9 cellular contexts compared by ENCODE assay signal in genomic region chr2:175004980-175005832, GRCh38. TPM values are rescaled to one million over a fixed set of nuclear protein-coding genes. Genes with fewer than 3 reads are reported as not detected.
DNase-seq lines count a peak whose midpoint lies in the region; ATAC-seq, FAIRE-seq and TF ChIP-seq lines count a peak whose summit lies in the region.
"Had no signal": no experiment of that assay in that cellular context is flagged by ENCODE, and none has a peak within 500 bp of the region (broad histone marks: within the 10 kb centered on the region; RNA-seq: fewer than 3 reads in every experiment).

Gene CHN1, minus strand, starts transcription at chr2:175005381. Its CDS starts 469 bp downstream, at chr2:175004912.

- H4K20me1 ChIP-seq in H1 (replicated peaks in 1 of 2; ENCODE audit: control insufficient read depth in 1 of 2, insufficient read depth in 2 of 2, low read length in 2 of 2) = peaks cover 0 to 3% of the 10 kb centered on the region in 2 experiments

- H3K14ac ChIP-seq in H1 (ENCODE audit: insufficient read length) = no peak within 1 kb of the TSS

- TF ChIP-seq POLR2A in H1 (IDR thresholded peaks at IDR 0.05; ENCODE audit: control extremely low read depth in 1 of 2, low read depth in 2 of 2, low read length in 2 of 2) = peak; percentile 69 to 86

- H2BK12ac ChIP-seq in H1 (ENCODE audit: low read depth, low read length) = peak within 1 kb of the TSS; percentile 55; the same call in 1 of the 2 replicates

- FAIRE-seq in H1 (lab: Jason Lieb, UNC) = no peak
- FAIRE-seq: G401.6 had no signal

- H2BK20ac ChIP-seq in H1 (ENCODE audit: low read length) = no peak within 1 kb of the TSS

- H3K56ac ChIP-seq in H1 (replicated peaks; ENCODE audit: insufficient read length, low read depth, low read length) = peak within 1 kb of the TSS; percentile 83
- peak within 1 kb of the TSS; percentile 94 for H3K56ac ChIP-seq in mesendoderm (ENCODE audit: low read length)

- peaks cover 8 to 43% of the 10 kb centered on the region in 2 experiments for H3K79me2 ChIP-seq in H1 (ENCODE audit: control insufficient read depth in 1 of 2, insufficient read depth in 2 of 2, low read length in 2 of 2)
- peaks cover 25% of the 10 kb centered on the region for H3K79me2 ChIP-seq in mesendoderm (ENCODE audit: control insufficient read depth, insufficient read depth, low read length)

- peak within 1 kb of the TSS; percentile 48 for H3K18ac ChIP-seq in H1 (ENCODE audit: extremely low read depth, low read length)
- peak within 1 kb of the TSS; percentile 99 for H3K18ac ChIP-seq in mesendoderm (ENCODE audit: low read length)

- WGBS in H1 (ENCODE audit: extremely low coverage in 1 of 2, insufficient coverage in 1 of 2, insufficient read length in 1 of 2, insufficient replicate concordance in 2 of 2, low coverage in 1 of 2, low lambda C conversion rate in 2 of 2, missing lambda C conversion rate in 1 of 2), 2 experiments = 1% methylated on average over 67 of the region's 92 CpGs; no CpG with 5 or more reads in 1 of the 2 experiments
- WGBS in mesendoderm (ENCODE audit: extremely low coverage, insufficient coverage, low lambda C conversion rate) = no CpG with 5 or more reads among the region's 92 CpGs

- peak within 1 kb of the TSS; percentile 49 for H4K91ac ChIP-seq in H1 (replicated peaks; ENCODE audit: insufficient read length, low read length)

- H2BK120ac ChIP-seq in H1 (replicated peaks; ENCODE audit: low read depth, low read length) (no peak within 1 kb of the TSS), mesendoderm (ENCODE audit: low read depth, low read length) (peak within 1 kb of the TSS; percentile 83)

- H4K8ac ChIP-seq in H1 (ENCODE audit: extremely low read depth, insufficient read depth, low read length) (peak within 1 kb of the TSS; percentile 94), mesendoderm (ENCODE audit: low read depth, low read length) (peak within 1 kb of the TSS; percentile 93)

- H2BK5ac ChIP-seq in H1 (ENCODE audit: low read depth, low read length) (peak within 1 kb of the TSS; percentile 29; the same call in 1 of the 2 replicates), mesendoderm (ENCODE audit: low read length) (no peak within 1 kb of the TSS)

- DNase-seq in NCI-H2029 (lab: John Stamatoyannopoulos, UW) = peak; percentile 81
- DNase-seq in NCI-H2029 treated with DMSO at 0.1 percent for 48 hours (lab: John Stamatoyannopoulos, UW) = no peak
- DNase-seq in NCI-H345 treated with DMSO at 0.1 percent for 48 hours (lab: John Stamatoyannopoulos, UW; ENCODE audit: unreplicated experiment) = peak; percentile 57
- peak; percentile 19 to 42 for DNase-seq in activated CD8-positive, alpha-beta memory T cell treated with anti-CD3 and anti-CD28 coated beads for 1 hour (ENCODE audit: extremely low read depth in 1 of 2, low read depth in 1 of 2)
- peak in 1 of 2 experiments; percentile 89 for DNase-seq in H1 (ENCODE audit: low read depth in 1 of 2, low spot score in 2 of 2)
- peak; percentile 90 for DNase-seq in mesendoderm
- DNase-seq in stimulated activated CD8-positive, alpha-beta memory T cell treated with anti-CD3 and anti-CD28 coated beads, Interleukin-12 subunit alpha, Interleukin-12 subunit beta, amount 100 ng/mL, for 24 hours (ENCODE audit: extremely low read depth) = peak; percentile 27

- H4K5ac ChIP-seq in H1 (ENCODE audit: insufficient read length, low read depth, low read length) (peak within 1 kb of the TSS; percentile 70), mesendoderm (ENCODE audit: low read length) (no peak within 1 kb of the TSS)

- no peak within 1 kb of the TSS for H3K4ac ChIP-seq in H1 (replicated peaks; ENCODE audit: insufficient read length, low read depth, low read length)
- H3K4ac ChIP-seq in mesendoderm (ENCODE audit: low read depth, low read length) = peak within 1 kb of the TSS; percentile 93

- H2BK15ac ChIP-seq in H1 (ENCODE audit: low read length) (no peak within 1 kb of the TSS; the same call in 1 of the 2 replicates), mesendoderm (replicated peaks; ENCODE audit: low read depth) (no peak within 1 kb of the TSS)

- peak within 1 kb of the TSS; percentile 47; the same call in 1 of the 2 replicates for H2AFZ ChIP-seq in H1 (ENCODE audit: low read length)

- H2AK5ac ChIP-seq in H1 (ENCODE audit: low read depth, low read length) (no peak within 1 kb of the TSS), mesendoderm (ENCODE audit: low read length) (no peak within 1 kb of the TSS)

- H3K27me3 ChIP-seq in H1 (replicated peaks in 1 of 4; ENCODE audit: control insufficient read depth in 3 of 4, extremely low read depth in 1 of 4, insufficient read depth in 3 of 4, low read length in 3 of 4) = no peaks in the 10 kb centered on the region
- no peaks in the 10 kb centered on the region for H3K27me3 ChIP-seq in mesendoderm (ENCODE audit: insufficient read depth, low read length, poor library complexity)

- H3K9me3 ChIP-seq in H1 (ENCODE audit: insufficient read depth in 2 of 2, low read depth in 1 of 2, low read length in 1 of 2) = no peaks in the 10 kb centered on the region

- TF ChIP-seq CTCF in H1 (IDR thresholded peaks at IDR 0.05; ENCODE audit: control extremely low read depth in 1 of 3, insufficient read depth in 1 of 3, low read depth in 1 of 3, low read length in 3 of 3) = no peak

- H3K4me2 ChIP-seq in H1 (ENCODE audit: insufficient read depth in 1 of 2, low read depth in 2 of 2, low read length in 2 of 2) (peak within 1 kb of the TSS; percentile 65 to 87), mesendoderm (ENCODE audit: low read length) (peak within 1 kb of the TSS; percentile 62)

- CTCF ChIA-PET in H1 (lab: Charles Lee; ENCODE audit: partially characterized antibody) = interaction anchor here (0.6 to 2.2 kb wide), 11 partner anchors 10 to 317 kb away, joined by 3 to 11 read pairs (median 3); no protein-coding TSS in a partner anchor

- H3K79me1 ChIP-seq in H1 (ENCODE audit: low read depth, low read length) (no peaks in the 10 kb centered on the region), mesendoderm (ENCODE audit: low read length) (peaks cover 7% of the 10 kb centered on the region)

- TF ChIP-seq EP300 in H1 (IDR thresholded peaks at IDR 0.05; ENCODE audit: borderline replicate concordance in 1 of 2, low read depth in 2 of 2, low read length in 2 of 2) = no peak

- peak within 1 kb of the TSS; percentile 74 to 77 (median 76) for H3K4me3 ChIP-seq in H1 (ENCODE audit: extremely low read depth in 1 of 4, insufficient read depth in 2 of 4, low read depth in 3 of 4, low read length in 4 of 4)
- peak within 1 kb of the TSS; percentile 71 for H3K4me3 ChIP-seq in mesendoderm (ENCODE audit: low read length)

- no peaks in the 10 kb centered on the region; the same call in 1 of the 2 replicates for H3K23me2 ChIP-seq in H1 (ENCODE audit: low read depth, low read length)

- H3K4me1 ChIP-seq in H1 (replicated peaks in 1 of 4; ENCODE audit: control insufficient read depth in 3 of 4, insufficient read depth in 4 of 4, low read length in 3 of 4) = peaks cover 0 to 17% (median 11%) of the 10 kb centered on the region in 4 experiments; a peak in 4 of 7 replicates
- no peaks in the 10 kb centered on the region for H3K4me1 ChIP-seq in mesendoderm (ENCODE audit: control insufficient read depth, low read depth, low read length)

- ATAC-seq in HG03025 (IDR thresholded peaks at IDR 0.05; ENCODE audit: low FRiP score, unreplicated experiment) = peak; percentile 69

- H3K9ac ChIP-seq in H1 (replicated peaks in 1 of 4; ENCODE audit: extremely low read depth in 1 of 4, low read depth in 3 of 4, low read length in 3 of 4) (peak within 1 kb of the TSS; percentile 66 to 92 (median 80)), mesendoderm (ENCODE audit: low read length) (peak within 1 kb of the TSS; percentile 81)

- H3K27ac ChIP-seq in H1 (ENCODE audit: low read depth, low read length) (peak within 1 kb of the TSS; percentile 81), mesendoderm (ENCODE audit: low read depth, low read length) (peak within 1 kb of the TSS; percentile 88)

- POLR2A ChIA-PET in H1 (lab: Charles Lee; ENCODE audit: partially characterized antibody) = interaction anchor here (0.6 to 2.0 kb wide), 20 partner anchors 8 to 274 kb away, joined by 3 to 14 read pairs (median 4); partner anchors contain the start of gene ATF2

- no peaks in the 10 kb centered on the region; a peak in 1 of 8 replicates for H3K36me3 ChIP-seq in H1 (ENCODE audit: control insufficient read depth in 2 of 4, insufficient read depth in 4 of 4, low read length in 3 of 4)
- no peaks in the 10 kb centered on the region for H3K36me3 ChIP-seq in mesendoderm (ENCODE audit: control insufficient read depth, insufficient read depth, low read length)

- TF ChIP-seq RAD21 in H1 (IDR thresholded peaks at IDR 0.05 in 1 of 2, conservative IDR thresholded peaks at IDR 0.05 in 1 of 2; ENCODE audit: low read depth in 2 of 2, low read length in 2 of 2) = no peak

- H3K23ac ChIP-seq in H1 (ENCODE audit: insufficient read length) = no peak within 1 kb of the TSS
- no peak within 1 kb of the TSS for H3K23ac ChIP-seq in mesendoderm (ENCODE audit: low read length)

TF ChIP-seq in H1, 55 proteins besides CTCF, POLR2A, EP300 and RAD21 (continues in another document):
- TF ChIP-seq NANOG (IDR thresholded peaks at IDR 0.05; ENCODE audit: insufficient read depth, low read depth, low read length, poor library complexity, severe bottlenecking) (no peak), CEBPB (IDR thresholded peaks at IDR 0.05; ENCODE audit: low read depth, low read length) (no peak), CHD2 (IDR thresholded peaks at IDR 0.05; ENCODE audit: low read length) (no peak), SRF (IDR thresholded peaks at IDR 0.05; ENCODE audit: low read depth, low read length) (no peak), BACH1 (IDR thresholded peaks at IDR 0.05; ENCODE audit: low read length) (0 out of 2 replicates have a peak, but pooled peaks have one; percentile 8), ASH2L (IDR thresholded peaks at IDR 0.05; ENCODE audit: low read length) (peak; percentile 99), EGR1 (IDR thresholded peaks at IDR 0.05; ENCODE audit: borderline replicate concordance, low read depth, low read length) (no peak), KDM4A (IDR thresholded peaks at IDR 0.05; ENCODE audit: low read depth, low read length, severe bottlenecking) (peak; percentile 74), SIN3A (conservative IDR thresholded peaks at IDR 0.05 in 1 of 2, IDR thresholded peaks at IDR 0.05 in 1 of 2; ENCODE audit: low read depth in 1 of 2, low read length in 2 of 2) (no peak; a peak in 2 of 4 replicates), RBBP5 (IDR thresholded peaks at IDR 0.05; ENCODE audit: borderline replicate concordance, low read depth, low read length) (peak; percentile 100)

RNA-seq across cellular contexts. Expression of gene CHN1, which starts in this region (rescaled TPM):
- total RNA-seq in H1 (2021; fragmentation: NEBNext Ultra II Directional; extraction: Animal tissue kit (Norgen Biotek cat#: 25700)) = 50.4 and 54.0 TPM in 2 replicates
- 27.5 and 65.7 TPM in 2 replicates for polyA plus RNA-seq in H1 (2011; rRNA removed)
- polyA plus RNA-seq in H1 (2011; cell fraction: cytosol; rRNA removed) = 58.1 TPM
- 29.0 TPM for polyA plus RNA-seq in H1 (2011; cell fraction: nucleus; rRNA removed)
- 45.3 to 77.3 TPM (median 55.9 TPM) in 4 replicates for polyA plus RNA-seq in H1 (2012, experiment 1 of 2)
- polyA plus RNA-seq in H1 (2012, experiment 2 of 2) = 4.8 TPM
- polyA plus RNA-seq in H1 (2013, experiment 1 of 2) = 24.2 TPM
- polyA plus RNA-seq in H1 (2013, experiment 2 of 2) = 24.6 TPM
- polyA minus RNA-seq in H1 (2011; rRNA and poly(A)+ RNA removed) = 80.3 and 138 TPM in 2 replicates
- 23.7 TPM for polyA minus RNA-seq in H1 (2011; cell fraction: cytosol; rRNA and poly(A)+ RNA removed)
- polyA minus RNA-seq in H1 (2011; cell fraction: nucleus; rRNA and poly(A)+ RNA removed) = 85.2 TPM
- polyA plus RNA-seq in mesendoderm (2013, experiment 1 of 2) = 32.8 TPM
- polyA plus RNA-seq in mesendoderm (2013, experiment 2 of 2) = 32.0 TPM
